ENCODE assay signal across 8 cellular contexts in genomic region chr1:245156041-245156735, GRCh38. TPM values are rescaled to one million over a fixed set of nuclear protein-coding genes. Genes with fewer than 3 reads are reported as not detected.
DNase-seq lines count a peak whose midpoint lies in the region; ATAC-seq and TF ChIP-seq lines count a peak whose summit lies in the region.

No MANE protein-coding gene starts in this region.

- DNase-seq in NCI-H1105 (lab: John Stamatoyannopoulos, UW) (peak; percentile 74), T-cell (peak; percentile 32 to 70 (median 56)), adipocyte (ENCODE audit: low read depth) (peak; percentile 95), left cardiac atrium (peak; percentile 81), progenitor cell of endocrine pancreas (ENCODE audit: low spot score, unreplicated experiment) (peak; percentile 90), upper lobe of right lung (peak; percentile 94)

- peak overlapping the region; percentile 71 to 84 (median 74) for H3K4me3 Mint-ChIP-seq in T-cell
- peak overlapping the region; percentile 81 for H3K4me3 Mint-ChIP-seq in progenitor cell of endocrine pancreas (ENCODE audit: low read depth)

- H3K9me3 Mint-ChIP-seq in T-cell (peaks cover 0 to 7% (median 3%) of the 10 kb centered on the region in 3 donors), progenitor cell of endocrine pancreas (ENCODE audit: low read depth) (no peaks in the 10 kb centered on the region)

- CTCF ChIA-PET in T-cell (lab: Charles Lee) = interaction anchor here (0.5 to 1.0 kb wide), 5 partner anchors 9 to 1258 kb away, joined by 3 to 5 read pairs (median 3); no protein-coding TSS in a partner anchor

- H3K27me3 Mint-ChIP-seq in T-cell (peaks cover 45 to 65% of the 10 kb centered on the region in 2 donors), progenitor cell of endocrine pancreas (peaks cover 25% of the 10 kb centered on the region)

- TF ChIP-seq CTCF in GM12872 (IDR thresholded peaks at IDR 0.05; ENCODE audit: insufficient read depth, low read depth, low read length) (peak; percentile 63), progenitor cell of endocrine pancreas (IDR thresholded peaks at IDR 0.05; ENCODE audit: unreplicated experiment) (peak; percentile 88), upper lobe of right lung (IDR thresholded peaks at IDR 0.05) (peak; percentile 69)

- H3K27me3 ChIP-seq in adipocyte (replicated peaks; ENCODE audit: control insufficient read depth, insufficient read depth, low read length) (peaks cover 2% of the 10 kb centered on the region), upper lobe of right lung (peaks cover 37% of the 10 kb centered on the region)

- H3K27ac Mint-ChIP-seq in T-cell (no peak overlapping the region), progenitor cell of endocrine pancreas (peak overlapping the region; percentile 73)

- POLR2A ChIA-PET in T-cell (lab: Charles Lee) = interaction anchor here in 1 of 2 donors (0.5 to 0.6 kb wide), 2 partner anchors 292 to 595 kb away, joined by 3 to 5 read pairs; partner anchors contain the start of gene HNRNPU

- H3K27ac ChIP-seq in upper lobe of right lung = no peak overlapping the region

- ATAC-seq in HG02642 (IDR thresholded peaks at IDR 0.05; ENCODE audit: poor library complexity, unreplicated experiment) (peak; percentile 91), T-cell (replicated peaks in 1 of 4) (peak; percentile 82 to 90 (median 88)), left cardiac atrium (peak; percentile 79 to 93), upper lobe of right lung (peak; percentile 96)

- intact Hi-C loops in left cardiac atrium (cut with DNase I) = loop anchor here (5.0 to 10.0 kb wide), 5 partner anchors 229 to 1299 kb away; no protein-coding TSS in a partner anchor
- intact Hi-C loops in upper lobe of right lung (cut with DNase I) = loop anchor here (10.0 kb wide), 1 partner anchor 849 kb away; no protein-coding TSS in a partner anchor

- H3K36me3 ChIP-seq in adipocyte (ENCODE audit: control insufficient read depth, insufficient read depth, low read length, severe bottlenecking) (no peaks in the 10 kb centered on the region), upper lobe of right lung (no peaks in the 10 kb centered on the region)

- peak overlapping the region; percentile 83 for H3K4me3 ChIP-seq in adipocyte (ENCODE audit: low read length)
- peak overlapping the region; percentile 63 for H3K4me3 ChIP-seq in upper lobe of right lung

- H3K4me1 ChIP-seq in adipocyte (ENCODE audit: control insufficient read depth, insufficient read depth, low read length) = peaks cover 23% of the 10 kb centered on the region
- peaks cover 28% of the 10 kb centered on the region for H3K4me1 ChIP-seq in upper lobe of right lung

- H3K36me3 Mint-ChIP-seq in T-cell = no peaks in the 10 kb centered on the region
- no peaks in the 10 kb centered on the region for H3K36me3 Mint-ChIP-seq in progenitor cell of endocrine pancreas (ENCODE audit: insufficient read depth)

- peaks cover 22 to 31% (median 27%) of the 10 kb centered on the region in 3 donors for H3K4me1 Mint-ChIP-seq in T-cell
- H3K4me1 Mint-ChIP-seq in progenitor cell of endocrine pancreas (ENCODE audit: low read depth) = peaks cover 10% of the 10 kb centered on the region

- peak overlapping the region; percentile 77 for H3K9ac ChIP-seq in adipocyte (ENCODE audit: low read length)

- H3K9me3 ChIP-seq in adipocyte (ENCODE audit: control insufficient read depth, low read length) (peaks cover 30% of the 10 kb centered on the region), upper lobe of right lung (no peaks in the 10 kb centered on the region)

RNA-seq across cellular contexts. Expression of gene KIF26B, which starts 1.4 kb away (rescaled TPM):
- total RNA-seq in T-cell = under 1 TPM in 3 of 5 donors, not detected in 2; 0.03 to 0.06 (median 0.05) TPM
- under 1 TPM; 0.12 to 0.13 TPM for total RNA-seq in left cardiac atrium
- total RNA-seq in progenitor cell of endocrine pancreas = 5.1 and 6.6 TPM in 2 replicates
- total RNA-seq in upper lobe of right lung = 3.4 TPM
